10 cellular contexts compared by ENCODE assay signal in genomic region chr7:50448823-50449222, GRCh38. TPM values are rescaled to one million over a fixed set of nuclear protein-coding genes. Genes with fewer than 3 reads are reported as not detected.
A peak's percentile ranks its signal among the peaks of the same experiment; 100 is the strongest.
DNase-seq lines count a peak whose midpoint lies in the region; ATAC-seq and TF ChIP-seq lines count a peak whose summit lies in the region.
"Had no signal": no experiment of that assay in that cellular context is flagged by ENCODE, and none has a peak within 500 bp of the region (broad histone marks: within the 10 kb centered on the region; RNA-seq: fewer than 3 reads in every experiment).

No MANE protein-coding gene starts in this region.

- H3K4me1 ChIP-seq in A673 (ENCODE audit: insufficient read depth, low read length, poor library complexity, severe bottlenecking) = peaks cover 12% of the 10 kb centered on the region

- H3K36me3 Mint-ChIP-seq in activated naive CD4-positive, alpha-beta T cell treated with anti-CD3 and anti-CD28 coated beads, Interleukin-2, amount 50 U/mL, for 72 hours = peaks cover 28 to 35% of the 10 kb centered on the region in 2 donors

- intact Hi-C loops in A673 (cut with micrococcal nuclease; ENCODE audit: unreplicated experiment) = no loop called here

- TSS peak; percentile 21 for BruUV-seq in A673 (replicated peaks; lab: Mats Ljungman, UMichigan)

- CTCF ChIA-PET in A673 (lab: Charles Lee) = no interaction called here

- no peak overlapping the region for H3K4me3 ChIP-seq in A673 (ENCODE audit: low read depth, low read length, poor library complexity, severe bottlenecking)
- H3K4me3 ChIP-seq: mucosa of descending colon had no signal

- H3K27ac Mint-ChIP-seq in activated naive CD4-positive, alpha-beta T cell treated with anti-CD3 and anti-CD28 coated beads, Interleukin-2, amount 50 U/mL, for 72 hours = peak overlapping the region; percentile 1 to 99

- no peaks in the 10 kb centered on the region for H3K9me3 ChIP-seq in A673 (ENCODE audit: low read depth, low read length, poor library complexity, severe bottlenecking)
- H3K9me3 ChIP-seq: mucosa of descending colon had no signal

- no peak for TF ChIP-seq CTCF in A673 (conservative IDR thresholded peaks at IDR 0.05; ENCODE audit: low read depth, low read length)

- H3K36me3 ChIP-seq in A673 (ENCODE audit: insufficient read depth, low read length, poor library complexity, severe bottlenecking) = peaks cover 33% of the 10 kb centered on the region

- no peak for DNase-seq in A673 (ENCODE audit: low spot score)
- no peak for DNase-seq in activated naive CD4-positive, alpha-beta T cell treated with anti-CD3 and anti-CD28 coated beads, Interleukin-2, amount 50 U/mL, for 72 hours (ENCODE audit: low spot score in 2 of 2)
- DNase-seq in COLO668 (lab: John Stamatoyannopoulos, UW; ENCODE audit: unreplicated experiment) = no peak
- DNase-seq in RKO (ENCODE audit: low spot score) = no peak
- no peak for DNase-seq in activated gamma-delta T cell (lab: John Stamatoyannopoulos, UW)
- no peak for DNase-seq in NCI-H2196 treated with DMSO at 0.1 percent for 48 hours (lab: John Stamatoyannopoulos, UW; ENCODE audit: unreplicated experiment)
- DNase-seq: COR-L47, mucosa of descending colon had no signal

- POLR2A ChIA-PET in A673 (lab: Charles Lee; ENCODE audit: low non-redundant PET) = no interaction called here

- H3K27me3 ChIP-seq in A673 (replicated peaks; ENCODE audit: insufficient read depth, low read depth, low read length, poor library complexity) = no peaks in the 10 kb centered on the region

- no peaks in the 10 kb centered on the region for H3K9me3 Mint-ChIP-seq in activated naive CD4-positive, alpha-beta T cell treated with anti-CD3 and anti-CD28 coated beads, Interleukin-2, amount 50 U/mL, for 72 hours

- ATAC-seq in GM18868 (IDR thresholded peaks at IDR 0.05; ENCODE audit: unreplicated experiment) (peak; percentile 45), HG03175 (IDR thresholded peaks at IDR 0.05; ENCODE audit: unreplicated experiment) (peak; percentile 30)
- ATAC-seq in activated naive CD4-positive, alpha-beta T cell treated with anti-CD3 and anti-CD28 coated beads, Interleukin-2, amount 50 U/mL, for 72 hours = peak; percentile 32 to 52
- ATAC-seq: mucosa of descending colon had no signal

- H3K27ac ChIP-seq in A673 (ENCODE audit: low read depth, low read length, poor library complexity, severe bottlenecking) = no peak overlapping the region

RNA-seq across cellular contexts. Expression of gene FIGNL1, which starts 1.3 kb away (rescaled TPM):
- total RNA-seq in A673 (2021) = 38.8 and 41.3 TPM in 2 replicates
- total RNA-seq in activated naive CD4-positive, alpha-beta T cell treated with anti-CD3 and anti-CD28 coated beads, Interleukin-2, amount 50 U/mL, for 72 hours = 10 to 100 TPM; 46.0 to 50.7 TPM
